Comparison of ENCODE assay signal across 9 cellular contexts in genomic region chr3:192850501-192850981, GRCh38.
DNase-seq lines count a peak whose midpoint lies in the region; ATAC-seq, FAIRE-seq and TF ChIP-seq lines count a peak whose summit lies in the region.
"Had no signal": no experiment of that assay in that cellular context is flagged by ENCODE, and none has a peak within 500 bp of the region (broad histone marks: within the 10 kb centered on the region; RNA-seq: fewer than 3 reads in every experiment).

No MANE protein-coding gene starts in this region.

- H4K20me1 ChIP-seq in OCI-LY7 (ENCODE audit: insufficient read depth, low read length) = no peaks in the 10 kb centered on the region
- H4K20me1 ChIP-seq: BLaER1 had no signal

- H3K4me2 ChIP-seq in OCI-LY7 (ENCODE audit: low read length) = no peak overlapping the region
- H3K4me2 ChIP-seq: BLaER1 had no signal

- H3K27ac ChIP-seq in OCI-LY7 (ENCODE audit: low read depth, low read length, poor library complexity, severe bottlenecking) = no peak overlapping the region
- H3K27ac ChIP-seq: BLaER1 had no signal

- H3K4me3 ChIP-seq in OCI-LY7 (ENCODE audit: low read depth, low read length, poor library complexity, severe bottlenecking) = no peak overlapping the region
- H3K4me3 ChIP-seq in BE2C (ENCODE audit: low read depth, low read length) = no peak overlapping the region
- H3K4me3 ChIP-seq: BLaER1 had no signal

- H2AFZ ChIP-seq in OCI-LY7 (ENCODE audit: low read length) = no peak overlapping the region

- no peaks in the 10 kb centered on the region for H3K27me3 ChIP-seq in BE2C
- H3K27me3 ChIP-seq: BLaER1 had no signal

- no peaks in the 10 kb centered on the region for H3K4me1 ChIP-seq in OCI-LY7 (ENCODE audit: insufficient read depth, low read length, poor library complexity, severe bottlenecking)
- no peaks in the 10 kb centered on the region for H3K4me1 ChIP-seq in BE2C
- H3K4me1 ChIP-seq: BLaER1 had no signal

- intact Hi-C loops in OCI-LY7 (cut with micrococcal nuclease; ENCODE audit: unreplicated experiment) = no loop called here

- ATAC-seq in HG03342 (IDR thresholded peaks at IDR 0.05; ENCODE audit: unreplicated experiment) = peak; percentile 69

- H3K9me3 ChIP-seq in OCI-LY7 (ENCODE audit: low read length) = no peaks in the 10 kb centered on the region
- H3K9me3 ChIP-seq in BE2C = no peaks in the 10 kb centered on the region

- H3K9me2 ChIP-seq in OCI-LY7 (ENCODE audit: insufficient read depth, low read length) = no peaks in the 10 kb centered on the region

- H3K79me2 ChIP-seq in OCI-LY7 (ENCODE audit: insufficient read depth, low read depth, low read length) = no peaks in the 10 kb centered on the region

- no peak for TF ChIP-seq CTCF in OCI-LY7 (conservative IDR thresholded peaks at IDR 0.05; ENCODE audit: low read length)
- TF ChIP-seq CTCF in BE2C (IDR thresholded peaks at IDR 0.05; ENCODE audit: low read depth, low read length) = no peak

- POLR2A ChIA-PET in OCI-LY7 (lab: Charles Lee) = no interaction called here

- CTCF ChIA-PET in OCI-LY7 (lab: Charles Lee; ENCODE audit: unreplicated experiment) = no interaction called here

- peak; percentile 81 for DNase-seq in activated effector memory CD4-positive, alpha-beta T cell treated with anti-CD3 and anti-CD28 coated beads, Interleukin-2, amount 50 U/mL, for 16 hours
- no peak for DNase-seq in activated effector memory CD4-positive, alpha-beta T cell treated with Interleukin-2 at 50 U/mL for 16 hours
- peak; percentile 29 to 41 for DNase-seq in activated CD4-positive, alpha-beta T cell treated with anti-CD3 and anti-CD28 coated beads for 4 hours
- DNase-seq in kidney tubule cell (ENCODE audit: low spot score) (peak; percentile 87), urothelium cell line (ENCODE audit: low spot score) (peak; percentile 23), OCI-LY7 (ENCODE audit: low spot score) (no peak), BE2C (no peak)

- no TSS peak for BruUV-seq in OCI-LY7 (replicated peaks; lab: Mats Ljungman, UMichigan)

- no peaks in the 10 kb centered on the region for H3K36me3 ChIP-seq in OCI-LY7 (ENCODE audit: insufficient read depth, low read length)
- no peaks in the 10 kb centered on the region for H3K36me3 ChIP-seq in BE2C
- H3K36me3 ChIP-seq: BLaER1 had no signal

- no peak for FAIRE-seq in urothelium cell line (lab: Jason Lieb, UNC)

Comparison
In these comparisons a context has a peak if more than half of its experiments do, and no peak if none do; other contexts are left out.
1. DNase-seq: peak in activated effector memory CD4-positive, alpha-beta T cell treated with anti-CD3 and anti-CD28 coated beads, Interleukin-2, amount 50 U/mL, for 16 hours (single experiment), activated CD4-positive, alpha-beta T cell treated with anti-CD3 and anti-CD28 coated beads for 4 hours (2 of 2), kidney tubule cell (single experiment) and urothelium cell line (single experiment); none in activated effector memory CD4-positive, alpha-beta T cell treated with Interleukin-2 at 50 U/mL for 16 hours (single experiment), OCI-LY7 (single experiment) and BE2C (single experiment).